Comparison of ENCODE assay signal across 8 cellular contexts in the genomic region with DNA sequence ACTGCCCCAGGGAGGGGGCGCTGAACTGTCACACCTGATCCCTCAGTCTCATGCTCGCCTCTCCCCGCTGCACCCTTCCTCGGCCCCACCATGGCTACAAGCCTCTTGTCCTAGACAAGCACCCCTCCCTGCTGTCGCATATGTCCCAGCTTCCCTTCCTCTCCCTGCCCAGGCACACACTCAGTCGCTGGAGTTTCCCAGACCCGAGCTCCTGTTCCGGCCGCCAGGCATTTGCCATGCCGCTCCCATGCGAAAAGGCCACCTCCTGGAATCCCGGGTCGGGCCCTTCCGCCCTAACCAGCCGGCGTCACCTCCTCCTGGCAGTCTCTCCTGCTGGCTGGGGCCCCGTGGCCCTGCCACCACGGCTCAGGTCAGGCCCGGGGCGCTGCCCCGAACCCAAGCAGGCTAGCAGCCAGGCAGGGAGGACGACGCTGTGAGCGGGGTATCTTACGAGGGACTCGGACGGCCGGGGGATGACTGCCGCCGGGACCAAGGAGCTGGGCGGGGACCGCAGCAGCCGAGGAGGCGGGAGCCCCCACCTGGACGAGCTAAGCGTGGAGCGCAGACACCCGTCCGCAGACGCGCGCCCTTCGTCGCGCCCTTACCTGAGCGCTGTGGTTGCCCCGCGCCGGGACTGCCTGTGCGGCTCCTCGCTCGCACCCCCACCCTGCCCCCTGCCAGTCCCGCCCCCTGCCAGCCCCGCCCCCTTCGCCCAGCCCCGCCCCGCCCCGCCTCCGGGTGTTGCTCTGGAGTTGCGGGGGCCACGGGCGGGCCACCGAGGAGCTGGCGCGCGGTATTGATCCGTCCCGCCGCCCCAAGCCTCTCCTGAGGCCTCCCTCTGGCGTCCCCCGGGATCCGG. TPM values are rescaled to one million over a fixed set of nuclear protein-coding genes. Genes with fewer than 3 reads are reported as not detected.
DNase-seq lines count a peak whose midpoint lies in the region; ATAC-seq, FAIRE-seq and TF ChIP-seq lines count a peak whose summit lies in the region.

Gene ALS2CL (minus strand): TSS at position 642 of the 859 bp plus-strand sequence. CDS start 4,239 bp downstream, outside the sequence.

- peak; percentile 54 for TF ChIP-seq POLR2A in A549 (IDR thresholded peaks at IDR 0.05; ENCODE audit: low read length)

- DNase-seq in A549 (ENCODE audit: low read depth in 1 of 2, low spot score in 1 of 2) = peak; percentile 32 to 35
- DNase-seq in HAP-1 (ENCODE audit: low spot score in 2 of 2) = peak; percentile 29 to 74
- DNase-seq in bronchial epithelial cell (ENCODE audit: low read depth) = peak; percentile 51
- DNase-seq in kidney epithelial cell (ENCODE audit: low read depth) = no peak
- peak; percentile 63 to 69 for DNase-seq in stimulated activated CD4-positive, alpha-beta T cell treated with anti-CD3 and anti-CD28 coated beads, Interleukin-2, amount 100 ng/mL, for 24 hours

- no peak for TF ChIP-seq RAD21 in A549 (conservative IDR thresholded peaks at IDR 0.05 in 1 of 2, IDR thresholded peaks at IDR 0.05 in 1 of 2)

- H3K4me1 ChIP-seq in A549 (peaks cover 27% of the 10 kb centered on the region), HAP-1 (peaks cover 12% of the 10 kb centered on the region; the same call in 1 of the 2 replicates)

- H3K4me3 ChIP-seq in A549 = peak within 1 kb of the TSS; percentile 80
- H3K4me3 ChIP-seq in HAP-1 = peak within 1 kb of the TSS; percentile 51
- peak within 1 kb of the TSS; percentile 56 for H3K4me3 ChIP-seq in WI38 (ENCODE audit: low read depth, low read length)
- H3K4me3 ChIP-seq in bronchial epithelial cell (ENCODE audit: low read depth, low read length) = peak within 1 kb of the TSS; percentile 97
- H3K4me3 ChIP-seq in kidney epithelial cell (ENCODE audit: low read depth, low read length) = peak within 1 kb of the TSS; percentile 58

- peak; percentile 54 to 80 for ATAC-seq in A549
- ATAC-seq in GM18870 (IDR thresholded peaks at IDR 0.05; ENCODE audit: unreplicated experiment) = no peak
- ATAC-seq in GM18907 (IDR thresholded peaks at IDR 0.05; ENCODE audit: unreplicated experiment) = no peak

- CTCF ChIA-PET in A549 (lab: Yijun Ruan, JAX) = interaction anchor here (0.9 to 2.6 kb wide), 6 partner anchors 9 to 216 kb away, joined by 3 to 6 read pairs (median 4); no protein-coding TSS in a partner anchor

- H3K27ac ChIP-seq in A549 = peak within 1 kb of the TSS; percentile 76 to 88

- TF ChIP-seq CTCF in A549 (IDR thresholded peaks at IDR 0.05) (no peak), WI38 (IDR thresholded peaks at IDR 0.05; ENCODE audit: low read depth, low read length) (no peak), bronchial epithelial cell (IDR thresholded peaks at IDR 0.05; ENCODE audit: insufficient read depth, low read length, severe bottlenecking) (peak; percentile 4), kidney epithelial cell (IDR thresholded peaks at IDR 0.05; ENCODE audit: insufficient read depth, low read length, poor library complexity, severe bottlenecking) (no peak)

- H3K9me3 ChIP-seq in A549 = no peaks in the 10 kb centered on the region
- no peaks in the 10 kb centered on the region for H3K9me3 ChIP-seq in HAP-1

- H3K4me2 ChIP-seq in A549 = peak within 1 kb of the TSS; percentile 99

- in situ Hi-C loops in HAP-1 (cut with MboI; ENCODE audit: low sequenced_read_pairs) = no loop called here

- H3K36me3 ChIP-seq in HAP-1 (replicated peaks) (no peaks in the 10 kb centered on the region), bronchial epithelial cell (ENCODE audit: control insufficient read depth, insufficient read depth, low read length) (peaks cover 19% of the 10 kb centered on the region), kidney epithelial cell (ENCODE audit: control insufficient read depth, insufficient read depth, low read length) (no peaks in the 10 kb centered on the region)

- WGBS in A549 (ENCODE audit: missing lambda C conversion rate) = 10% methylated on average over 5 of the region's 72 CpGs

- H3K27me3 ChIP-seq in HAP-1 (ENCODE audit: low read depth) = no peaks in the 10 kb centered on the region
- no peaks in the 10 kb centered on the region for H3K27me3 ChIP-seq in bronchial epithelial cell (ENCODE audit: control insufficient read depth, insufficient read depth, low read length)
- no peaks in the 10 kb centered on the region for H3K27me3 ChIP-seq in kidney epithelial cell (ENCODE audit: control insufficient read depth, insufficient read depth, low read length)

- FAIRE-seq in A549 (lab: Jason Lieb, UNC) = no peak
- no peak for FAIRE-seq in bronchial epithelial cell (lab: Jason Lieb, UNC)

- no peak for TF ChIP-seq EP300 in A549 (IDR thresholded peaks at IDR 0.05)

- POLR2A ChIA-PET in A549 (lab: Yijun Ruan, JAX) = interaction anchor here (0.6 kb wide), 1 partner anchor 1095 kb away, joined by 3 read pairs; no protein-coding TSS in a partner anchor

TF ChIP-seq in A549, 52 proteins besides CTCF, POLR2A, EP300 and RAD21:
- TF ChIP-seq PHF8 (IDR thresholded peaks at IDR 0.05; ENCODE audit: borderline replicate concordance, low read depth) = no peak
- 0 out of 2 replicates have a peak, but pooled peaks have one; percentile 9 for TF ChIP-seq MAX (IDR thresholded peaks at IDR 0.05)
- no peak for TF ChIP-seq CEBPB (IDR thresholded peaks at IDR 0.05)
- no peak for TF ChIP-seq ZNF302 (CRISPR knock-in tag; IDR thresholded peaks at IDR 0.05)

RNA-seq across cellular contexts. Expression of gene ALS2CL, which starts in this region (rescaled TPM):
- polyA plus RNA-seq in A549 (2011; rRNA removed) (2.3 and 3.6 TPM in 2 replicates), A549 (2017; fragmentation: RNase III; extraction: RNeasy Plus Mini Kit Qiagen cat#74134 plus additional on column Dnase treatment) (3.3 to 4.0 TPM (median 3.9 TPM) in 3 replicates)
- 2.2 and 2.3 TPM in 2 replicates for polyA plus RNA-seq in A549 (2012; cell fraction: cytosol; rRNA removed)
- polyA plus RNA-seq in A549 (2012; cell fraction: nucleus; rRNA removed) = 18.0 and 19.1 TPM in 2 replicates
- polyA minus RNA-seq in A549 (2011; rRNA and poly(A)+ RNA removed) = 2.3 and 2.8 TPM in 2 replicates
- total RNA-seq in bronchial epithelial cell (163 and 240 TPM in 2 replicates), kidney epithelial cell (23.7 and 30.9 TPM in 2 replicates)

Comparison
In these comparisons a context has a peak if more than half of its experiments do, and no peak if none do; other contexts are left out.
1. ATAC-seq: peak in A549 (2 of 2); none in GM18870 (single experiment) and GM18907 (single experiment).
2. Peak in every context shown above with its lines, with median percentiles within 50 percentile points of each other: H3K4me3 ChIP-seq.